Comparison of ENCODE assay signal across 9 cellular contexts in genomic region chr5:170393235-170393634, GRCh38. TPM values are rescaled to one million over a fixed set of nuclear protein-coding genes. Genes with fewer than 3 reads are reported as not detected.
DNase-seq lines count a peak whose midpoint lies in the region; ATAC-seq and TF ChIP-seq lines count a peak whose summit lies in the region.
"Had no signal": no experiment of that assay in that cellular context is flagged by ENCODE, and none has a peak within 500 bp of the region (broad histone marks: within the 10 kb centered on the region; RNA-seq: fewer than 3 reads in every experiment).

No MANE protein-coding gene starts in this region.

- ATAC-seq in HG03432 (IDR thresholded peaks at IDR 0.05; ENCODE audit: unreplicated experiment) (peak; percentile 65), natural killer cell (peak; percentile 30 to 45 (median 36)), GM18907 (IDR thresholded peaks at IDR 0.05; ENCODE audit: unreplicated experiment) (no peak), HG03025 (IDR thresholded peaks at IDR 0.05; ENCODE audit: low FRiP score, unreplicated experiment) (no peak)
- peak; percentile 57 for ATAC-seq in activated CD8-positive, alpha-beta T cell treated with anti-CD3 and anti-CD28 coated beads, Interleukin-2, amount 10 ng/mL, durations not matched to agents 7 days and 5 days

- TF ChIP-seq CTCF in CD14-positive monocyte (IDR thresholded peaks at IDR 0.05) (no peak), natural killer cell (IDR thresholded peaks at IDR 0.05) (no peak)

- DNase-seq in CD14-positive monocyte (ENCODE audit: low spot score) (peak; percentile 87), natural killer cell (no peak), iPS-NIHi11 (ENCODE audit: low spot score) (no peak), cerebellum (ENCODE audit: low spot score) (no peak)
- peak; percentile 26 for DNase-seq in activated CD8-positive, alpha-beta T cell treated with anti-CD3 and anti-CD28 coated beads, Interleukin-2, amount 10 ng/mL, durations not matched to agents 7 days and 5 days

- intact Hi-C loops in CD14-positive monocyte (cut with micrococcal nuclease), result no loop called here
- intact Hi-C loops in natural killer cell (cut with micrococcal nuclease), result no loop called here

- CTCF ChIA-PET in activated CD8-positive, alpha-beta T cell treated with anti-CD3 and anti-CD28 coated beads, Interleukin-2, amount 10 ng/mL, durations not matched to agents 7 days and 5 days (lab: Charles Lee), result interaction anchor here (1.2 kb wide), 1 partner anchor 28 kb away, joined by 3 read pairs; no protein-coding TSS in a partner anchor

- peaks cover 46% of the 10 kb centered on the region for H3K4me1 Mint-ChIP-seq in CD14-positive monocyte
- peaks cover 9% of the 10 kb centered on the region for H3K4me1 Mint-ChIP-seq in activated CD8-positive, alpha-beta T cell treated with anti-CD3 and anti-CD28 coated beads, Interleukin-2, amount 10 ng/mL, durations not matched to agents 7 days and 5 days (ENCODE audit: low read depth)
- peaks cover 11 to 13% of the 10 kb centered on the region in 2 donors for H3K4me1 Mint-ChIP-seq in natural killer cell

- H3K27me3 Mint-ChIP-seq in CD14-positive monocyte (ENCODE audit: low read depth in 3 of 3), result peaks cover 0 to 5% (median 4%) of the 10 kb centered on the region in 3 donors
- peaks cover 29% of the 10 kb centered on the region for H3K27me3 Mint-ChIP-seq in activated CD8-positive, alpha-beta T cell treated with anti-CD3 and anti-CD28 coated beads, Interleukin-2, amount 10 ng/mL, durations not matched to agents 7 days and 5 days (ENCODE audit: low read depth)
- H3K27me3 Mint-ChIP-seq in natural killer cell (ENCODE audit: low read depth in 2 of 2), result peaks cover 6 to 13% of the 10 kb centered on the region in 2 donors

- POLR2A ChIA-PET in activated CD8-positive, alpha-beta T cell treated with anti-CD3 and anti-CD28 coated beads, Interleukin-2, amount 10 ng/mL, durations not matched to agents 7 days and 5 days (lab: Charles Lee), result no interaction called here

- no peaks in the 10 kb centered on the region for H3K9me3 Mint-ChIP-seq in CD14-positive monocyte
- H3K9me3 Mint-ChIP-seq in activated CD8-positive, alpha-beta T cell treated with anti-CD3 and anti-CD28 coated beads, Interleukin-2, amount 10 ng/mL, durations not matched to agents 7 days and 5 days (ENCODE audit: insufficient read depth), result no peaks in the 10 kb centered on the region
- H3K9me3 Mint-ChIP-seq in natural killer cell, result no peaks in the 10 kb centered on the region

- H3K36me3 Mint-ChIP-seq in CD14-positive monocyte (no peaks in the 10 kb centered on the region), natural killer cell (no peaks in the 10 kb centered on the region)
- H3K36me3 Mint-ChIP-seq in activated CD8-positive, alpha-beta T cell treated with anti-CD3 and anti-CD28 coated beads, Interleukin-2, amount 10 ng/mL, durations not matched to agents 7 days and 5 days (ENCODE audit: low read depth), result no peaks in the 10 kb centered on the region

- H3K4me3 Mint-ChIP-seq in CD14-positive monocyte (peak overlapping the region; percentile 38 to 40), natural killer cell (no peak overlapping the region)
- peak overlapping the region; percentile 34 for H3K4me3 Mint-ChIP-seq in activated CD8-positive, alpha-beta T cell treated with anti-CD3 and anti-CD28 coated beads, Interleukin-2, amount 10 ng/mL, durations not matched to agents 7 days and 5 days

- peak overlapping the region; percentile 85 to 93 (median 89) for H3K27ac Mint-ChIP-seq in CD14-positive monocyte
- H3K27ac Mint-ChIP-seq in activated CD8-positive, alpha-beta T cell treated with anti-CD3 and anti-CD28 coated beads, Interleukin-2, amount 10 ng/mL, durations not matched to agents 7 days and 5 days, result peak overlapping the region; percentile 9
- H3K27ac Mint-ChIP-seq in natural killer cell, result peak overlapping the region in 1 of 2 donors; percentile 62

RNA-seq across cellular contexts. Expression of gene KCNMB1, which starts 4.1 kb away (rescaled TPM):
- 1 to 10 TPM in 1 of 2 donors, under 1 TPM in 1; 0.79 to 1.2 TPM for polyA plus RNA-seq in CD14-positive monocyte
- total RNA-seq in activated CD8-positive, alpha-beta T cell treated with anti-CD3 and anti-CD28 coated beads, Interleukin-2, amount 10 ng/mL, durations not matched to agents 7 days and 5 days, result not detected
- total RNA-seq in natural killer cell (under 1 TPM; 0.23 to 0.48 (median 0.35) TPM), cerebellum (0.09 TPM)
- total RNA-seq: MCF 10A had no signal

Comparison
In these comparisons a context has a peak if more than half of its experiments do, and no peak if none do; other contexts are left out.
1. DNase-seq: peak in CD14-positive monocyte (single experiment) and activated CD8-positive, alpha-beta T cell treated with anti-CD3 and anti-CD28 coated beads, Interleukin-2, amount 10 ng/mL, durations not matched to agents 7 days and 5 days (single experiment); none in natural killer cell (single experiment), iPS-NIHi11 (single experiment) and cerebellum (single experiment).
2. ATAC-seq: peak in HG03432 (single experiment), activated CD8-positive, alpha-beta T cell treated with anti-CD3 and anti-CD28 coated beads, Interleukin-2, amount 10 ng/mL, durations not matched to agents 7 days and 5 days (single experiment) and natural killer cell (3 of 3); none in GM18907 (single experiment) and HG03025 (single experiment).